Comparison of ENCODE assay signal across 1 cellular context in genomic region chr10:97737770-97738265, GRCh38.
TF ChIP-seq lines count a peak whose summit lies in the region.

No MANE protein-coding gene starts in this region.

TF ChIP-seq in endothelial cell of umbilical vein, 7 proteins besides CTCF, POLR2A, EP300 and RAD21:
- TF ChIP-seq MYC (IDR thresholded peaks at IDR 0.05; ENCODE audit: low read depth, low read length), result no peak
- no peak for TF ChIP-seq POLR2AphosphoS5 (IDR thresholded peaks at IDR 0.05; ENCODE audit: insufficient read depth, low read depth, low read length)
- TF ChIP-seq JUN (IDR thresholded peaks at IDR 0.05; ENCODE audit: borderline replicate concordance, insufficient read depth, insufficient read length, low read depth), result no peak
- TF ChIP-seq FOS (IDR thresholded peaks at IDR 0.05; ENCODE audit: borderline replicate concordance, insufficient read depth, low read length), result no peak
- TF ChIP-seq GATA2 (IDR thresholded peaks at IDR 0.05; ENCODE audit: insufficient read depth, insufficient read length, low read depth, low read length), result no peak
- no peak for TF ChIP-seq EZH2 (IDR thresholded peaks at IDR 0.05; ENCODE audit: borderline replicate concordance, low read depth, low read length, severe bottlenecking)
- TF ChIP-seq, protein P1, sequence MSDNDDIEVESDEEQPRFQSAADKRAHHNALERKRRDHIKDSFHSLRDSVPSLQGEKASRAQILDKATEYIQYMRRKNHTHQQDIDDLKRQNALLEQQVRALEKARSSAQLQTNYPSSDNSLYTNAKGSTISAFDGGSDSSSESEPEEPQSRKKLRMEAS (IDR thresholded peaks at IDR 0.05; ENCODE audit: insufficient read depth, insufficient read length), result no peak
